In the genomic region with DNA sequence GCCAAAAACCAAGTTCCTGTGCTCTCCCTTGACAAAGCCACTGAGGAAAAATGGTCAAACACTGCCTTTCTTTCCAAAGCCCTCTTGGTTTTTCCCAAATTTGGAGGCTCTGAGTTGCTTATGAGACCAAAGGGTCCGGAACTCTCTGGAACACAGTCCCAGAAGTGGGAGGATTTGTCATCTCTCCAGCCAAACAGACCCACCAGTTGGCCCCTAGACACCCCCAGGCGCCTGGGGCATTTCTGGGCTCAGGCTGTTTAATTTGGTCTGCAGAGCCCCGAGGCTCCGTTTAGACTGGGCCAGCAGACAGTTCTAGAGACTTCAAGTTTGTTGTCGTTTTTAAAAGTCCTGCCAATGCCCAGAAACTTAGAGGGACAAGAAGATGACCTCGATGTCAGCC, we compare ENCODE assay signal across 17 cellular contexts.
DNase-seq lines count a peak whose midpoint lies in the region; ATAC-seq, FAIRE-seq and TF ChIP-seq lines count a peak whose summit lies in the region.
"Had no signal": no experiment of that assay in that cellular context is flagged by ENCODE, and none has a peak within 500 bp of the region (broad histone marks: within the 10 kb centered on the region; RNA-seq: fewer than 3 reads in every experiment).

No MANE protein-coding gene starts in this region.

- BruUV-seq in Panc1 (replicated peaks; lab: Mats Ljungman, UMichigan) = no TSS peak

- WGBS in small intestine, 3 donors = 61 to 80% (median 75%) methylated on average over 6 of the region's 6 CpGs

- H3K27me3 Mint-ChIP-seq in central memory CD8-positive, alpha-beta T cell = no peaks in the 10 kb centered on the region
- no peaks in the 10 kb centered on the region for H3K27me3 Mint-ChIP-seq in nephron (ENCODE audit: low read depth)
- H3K27me3 Mint-ChIP-seq: activated naive CD8-positive, alpha-beta T cell; stimulated activated naive CD8-positive, alpha-beta T cell treated with anti-CD3 and anti-CD28 coated beads, Interleukin-15, amount 100 ng/mL, for 72 hours had no signal

- H3K4me1 Mint-ChIP-seq in central memory CD8-positive, alpha-beta T cell = peaks cover 85% of the 10 kb centered on the region
- peaks cover 92% of the 10 kb centered on the region for H3K4me1 Mint-ChIP-seq in nephron

- no peaks in the 10 kb centered on the region for H3K36me3 ChIP-seq in Panc1 (ENCODE audit: control insufficient read depth, insufficient read depth, low read length)
- H3K36me3 ChIP-seq in tibial artery = no peaks in the 10 kb centered on the region
- no peaks in the 10 kb centered on the region for H3K36me3 ChIP-seq in small intestine (ENCODE audit: control insufficient read depth in 2 of 2, insufficient read depth in 2 of 2, low read length in 2 of 2)
- H3K36me3 ChIP-seq: HAP-1 had no signal

- FAIRE-seq in small intestine (lab: Jason Lieb, UNC) = no peak

- no peaks in the 10 kb centered on the region for H3K27me3 ChIP-seq in Panc1 (ENCODE audit: control insufficient read depth, insufficient read depth, low read length)
- no peaks in the 10 kb centered on the region for H3K27me3 ChIP-seq in tibial artery
- H3K27me3 ChIP-seq in small intestine (ENCODE audit: control insufficient read depth in 2 of 2, insufficient read depth in 2 of 2, low read length in 2 of 2) = no peaks in the 10 kb centered on the region
- H3K27me3 ChIP-seq: hepatocyte had no signal

- H3K4me3 ChIP-seq in Panc1 (ENCODE audit: low read depth in 2 of 2, low read length in 2 of 2) (no peak overlapping the region), tibial artery (peak overlapping the region; percentile 1 to 2), small intestine (ENCODE audit: low read depth in 1 of 2, low read length in 2 of 2) (no peak overlapping the region)
- H3K4me3 ChIP-seq: HAP-1, hepatocyte had no signal

- no peak for ATAC-seq in Panc1
- no peak for ATAC-seq in central memory CD8-positive, alpha-beta T cell (replicated peaks; ENCODE audit: extremely low read depth, poor library complexity, severe bottlenecking)
- ATAC-seq: left colon; natural killer cell; stimulated activated naive CD8-positive, alpha-beta T cell treated with anti-CD3 and anti-CD28 coated beads, Interleukin-15, amount 100 ng/mL, for 72 hours had no signal

- H3K9me3 Mint-ChIP-seq in central memory CD8-positive, alpha-beta T cell = no peaks in the 10 kb centered on the region
- no peaks in the 10 kb centered on the region for H3K9me3 Mint-ChIP-seq in nephron
- H3K9me3 Mint-ChIP-seq: natural killer cell; stimulated activated naive CD8-positive, alpha-beta T cell treated with anti-CD3 and anti-CD28 coated beads, Interleukin-15, amount 100 ng/mL, for 72 hours had no signal

- peak overlapping the region; percentile 32 for H3K27ac Mint-ChIP-seq in central memory CD8-positive, alpha-beta T cell (ENCODE audit: low read depth)
- peak overlapping the region; percentile 50 to 89 (median 84) for H3K27ac Mint-ChIP-seq in nephron
- H3K27ac Mint-ChIP-seq: activated naive CD8-positive, alpha-beta T cell; natural killer cell had no signal

- H3K27ac ChIP-seq in Panc1 (ENCODE audit: low read length) (peak overlapping the region; percentile 66), tibial artery (peak overlapping the region; percentile 88 to 97), small intestine (ENCODE audit: low read depth in 1 of 2, low read length in 1 of 2) (peak overlapping the region in 1 of 2 donors; percentile 64)
- H3K27ac ChIP-seq: hepatocyte had no signal

- H3K4me1 ChIP-seq in Panc1 (ENCODE audit: control insufficient read depth, insufficient read depth, low read length) (peaks cover 97% of the 10 kb centered on the region), tibial artery (peaks cover 0 to 100% (median 96%) of the 10 kb centered on the region in 4 donors), small intestine (ENCODE audit: control insufficient read depth in 2 of 2, insufficient read depth in 1 of 2, low read depth in 1 of 2, low read length in 1 of 2) (peaks cover 0 to 7% of the 10 kb centered on the region in 2 donors)

- no peak for TF ChIP-seq CTCF in Panc1 (IDR thresholded peaks at IDR 0.05)
- TF ChIP-seq CTCF in nephron (IDR thresholded peaks at IDR 0.05; ENCODE audit: unreplicated experiment in 3 of 3) = no peak
- TF ChIP-seq CTCF in tibial artery (IDR thresholded peaks at IDR 0.05) = no peak

- POLR2A ChIA-PET in Panc1 (lab: Charles Lee) = no interaction called here

- CTCF ChIA-PET in Panc1 (lab: Charles Lee) = no interaction called here

- no peak overlapping the region for H3K4me3 Mint-ChIP-seq in central memory CD8-positive, alpha-beta T cell
- H3K4me3 Mint-ChIP-seq in nephron = peak overlapping the region in 1 of 3 experiments; percentile 64
- H3K4me3 Mint-ChIP-seq: activated naive CD8-positive, alpha-beta T cell; natural killer cell; stimulated activated naive CD8-positive, alpha-beta T cell treated with anti-CD3 and anti-CD28 coated beads, Interleukin-15, amount 100 ng/mL, for 72 hours had no signal

- intact Hi-C loops in Panc1 (cut with micrococcal nuclease; ENCODE audit: unreplicated experiment) (no loop called here), tibial artery (cut with DNase I; ENCODE audit: low total_unique reads) (no loop called here)

- DNase-seq in Panc1 (ENCODE audit: low read depth, low spot score) = no peak
- no peak for DNase-seq in central memory CD8-positive, alpha-beta T cell (ENCODE audit: low spot score in 2 of 2)
- peak in 1 of 2 donors; percentile 75 for DNase-seq in tibial artery
- DNase-seq in small intestine = no peak
- DNase-seq in NCI-H1092 treated with DMSO at 0.1 percent for 48 hours (lab: John Stamatoyannopoulos, UW) = no peak
- DNase-seq in NCI-H2029 treated with DMSO at 0.1 percent for 48 hours (lab: John Stamatoyannopoulos, UW) = no peak
- DNase-seq: Karpas-422; left colon; natural killer cell; NCI-H1436 treated with DMSO at 0.1 percent for 48 hours; NCI-H526 treated with DMSO at 0.1 percent for 48 hours; stimulated activated naive CD8-positive, alpha-beta T cell treated with anti-CD3 and anti-CD28 coated beads, Interleukin-15, amount 100 ng/mL, for 72 hours; T-helper 1 cell had no signal

- in situ Hi-C loops in Panc1 (cut with HindIII; ENCODE audit: low pct_unique_long_range_greater_than_20kb, low sequenced_read_pairs) = no loop called here

- H3K36me3 Mint-ChIP-seq in central memory CD8-positive, alpha-beta T cell (ENCODE audit: insufficient read depth) = peaks cover 18% of the 10 kb centered on the region
- H3K36me3 Mint-ChIP-seq in nephron (ENCODE audit: low read depth) = no peaks in the 10 kb centered on the region
- H3K36me3 Mint-ChIP-seq: activated naive CD8-positive, alpha-beta T cell; natural killer cell had no signal

- H3K9me3 ChIP-seq in Panc1 (ENCODE audit: control insufficient read depth, insufficient read depth, low read depth, low read length) = no peaks in the 10 kb centered on the region
- H3K9me3 ChIP-seq in tibial artery = no peaks in the 10 kb centered on the region
- H3K9me3 ChIP-seq in small intestine (ENCODE audit: control insufficient read depth, low read depth) = no peaks in the 10 kb centered on the region
- H3K9me3 ChIP-seq: HAP-1 had no signal

Comparison
In these comparisons a context has a peak if more than half of its experiments do, and no peak if none do; other contexts are left out.
1. H3K4me3 ChIP-seq: peak in tibial artery (2 of 2); none in Panc1 (0 of 2) and small intestine (0 of 2).